ENCODE assay signal across 1 cellular context in the genomic region with DNA sequence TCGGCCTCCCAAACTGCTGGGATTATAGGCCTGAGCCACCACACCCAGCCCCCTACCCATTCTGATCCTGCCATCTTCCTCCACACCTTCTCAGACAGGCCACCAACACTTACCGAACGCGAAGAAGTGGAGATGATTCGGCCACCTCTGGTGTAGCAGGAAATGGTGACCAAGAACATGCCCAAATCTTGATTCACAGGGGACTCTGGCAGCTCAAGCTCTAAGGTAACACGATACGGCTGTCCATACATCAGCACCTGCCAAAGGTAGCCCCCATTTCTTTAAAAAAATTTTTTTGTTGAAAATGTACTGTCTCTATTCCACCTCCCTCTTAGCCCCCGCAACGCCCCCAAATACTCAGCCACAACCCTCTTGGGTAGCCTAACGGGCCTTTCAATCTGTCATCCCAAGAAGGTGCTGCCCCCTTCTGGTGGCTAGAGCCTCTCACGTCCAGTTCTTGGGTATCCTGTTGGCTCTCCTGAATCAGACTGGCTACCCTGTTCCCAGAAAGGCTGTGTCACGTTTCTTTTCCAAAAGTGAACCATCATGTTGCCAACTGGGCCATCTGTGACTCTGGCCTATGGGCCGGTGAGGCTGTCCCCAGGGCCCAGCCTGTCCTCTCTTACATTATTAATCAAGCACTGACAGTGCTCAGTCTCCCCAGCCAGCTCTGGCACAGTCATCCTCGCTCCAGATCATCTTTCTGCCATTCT.
TF ChIP-seq lines count a peak whose summit lies in the region.

No MANE protein-coding gene starts in this region.

TF ChIP-seq in HepG2, 621 proteins besides CTCF, POLR2A, EP300 and RAD21 (continues in another document):
- TF ChIP-seq ZNF501 (CRISPR knock-in tag; IDR thresholded peaks at IDR 0.05) (peak; percentile 44; the same call in 1 of the 2 replicates), RELA (CRISPR knock-in tag; IDR thresholded peaks at IDR 0.05) (no peak), ZBTB38 (CRISPR knock-in tag; IDR thresholded peaks at IDR 0.05) (0 out of 2 replicates have a peak, but pooled peaks have one; percentile 32), ATM (IDR thresholded peaks at IDR 0.05; ENCODE audit: borderline replicate concordance) (no peak), ZNF510 (CRISPR knock-in tag; IDR thresholded peaks at IDR 0.05; ENCODE audit: low read depth) (0 out of 2 replicates have a peak, but pooled peaks have one; percentile 30), MAFG (CRISPR knock-in tag; IDR thresholded peaks at IDR 0.05) (no peak), RNF219 (CRISPR knock-in tag; IDR thresholded peaks at IDR 0.05) (no peak), IRF2 (CRISPR knock-in tag; IDR thresholded peaks at IDR 0.05) (no peak), MAX (IDR thresholded peaks at IDR 0.05) (no peak), XRCC5 (optimal IDR thresholded peaks at IDR 0.05; ENCODE audit: low read length) (peak; percentile 50), NAIF1 (CRISPR knock-in tag; IDR thresholded peaks at IDR 0.05; ENCODE audit: borderline replicate concordance) (no peak), ARID5B (CRISPR knock-in tag; IDR thresholded peaks at IDR 0.05) (no peak), SPEN (CRISPR knock-in tag; IDR thresholded peaks at IDR 0.05; ENCODE audit: low read depth) (no peak), NRL (CRISPR knock-in tag; IDR thresholded peaks at IDR 0.05; ENCODE audit: borderline replicate concordance) (no peak), ZSCAN29 (CRISPR knock-in tag; conservative IDR thresholded peaks at IDR 0.05) (no peak), ZNF674 (CRISPR knock-in tag; IDR thresholded peaks at IDR 0.05; ENCODE audit: low read depth) (no peak), IKZF1 (IDR thresholded peaks at IDR 0.05) (no peak), HOMEZ (CRISPR knock-in tag; IDR thresholded peaks at IDR 0.05; ENCODE audit: low read depth) (no peak), ZFP37 (CRISPR knock-in tag; IDR thresholded peaks at IDR 0.05; ENCODE audit: borderline replicate concordance) (no peak), ZSCAN30 (CRISPR knock-in tag; IDR thresholded peaks at IDR 0.05) (no peak), NFIC (IDR thresholded peaks at IDR 0.05; ENCODE audit: low read length) (no peak), JUNB (CRISPR knock-in tag; IDR thresholded peaks at IDR 0.05; ENCODE audit: borderline replicate concordance) (no peak), PATZ1 (CRISPR knock-in tag; IDR thresholded peaks at IDR 0.05) (peak; percentile 35; the same call in 1 of the 2 replicates), ZNF670 (CRISPR knock-in tag; IDR thresholded peaks at IDR 0.05; ENCODE audit: borderline replicate concordance) (no peak)
- TF ChIP-seq, protein P1, sequence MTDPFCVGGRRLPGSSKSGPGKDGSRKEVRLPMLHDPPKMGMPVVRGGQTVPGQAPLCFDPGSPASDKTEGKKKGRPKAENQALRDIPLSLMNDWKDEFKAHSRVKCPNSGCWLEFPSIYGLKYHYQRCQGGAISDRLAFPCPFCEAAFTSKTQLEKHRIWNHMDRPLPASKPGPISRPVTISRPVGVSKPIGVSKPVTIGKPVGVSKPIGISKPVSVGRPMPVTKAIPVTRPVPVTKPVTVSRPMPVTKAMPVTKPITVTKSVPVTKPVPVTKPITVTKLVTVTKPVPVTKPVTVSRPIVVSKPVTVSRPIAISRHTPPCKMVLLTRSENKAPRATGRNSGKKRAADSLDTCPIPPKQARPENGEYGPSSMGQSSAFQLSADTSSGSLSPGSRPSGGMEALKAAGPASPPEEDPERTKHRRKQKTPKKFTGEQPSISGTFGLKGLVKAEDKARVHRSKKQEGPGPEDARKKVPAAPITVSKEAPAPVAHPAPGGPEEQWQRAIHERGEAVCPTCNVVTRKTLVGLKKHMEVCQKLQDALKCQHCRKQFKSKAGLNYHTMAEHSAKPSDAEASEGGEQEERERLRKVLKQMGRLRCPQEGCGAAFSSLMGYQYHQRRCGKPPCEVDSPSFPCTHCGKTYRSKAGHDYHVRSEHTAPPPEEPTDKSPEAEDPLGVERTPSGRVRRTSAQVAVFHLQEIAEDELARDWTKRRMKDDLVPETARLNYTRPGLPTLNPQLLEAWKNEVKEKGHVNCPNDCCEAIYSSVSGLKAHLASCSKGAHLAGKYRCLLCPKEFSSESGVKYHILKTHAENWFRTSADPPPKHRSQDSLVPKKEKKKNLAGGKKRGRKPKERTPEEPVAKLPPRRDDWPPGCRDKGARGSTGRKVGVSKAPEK (CRISPR knock-in tag; IDR thresholded peaks at IDR 0.05; ENCODE audit: borderline replicate concordance), result no peak
- TF ChIP-seq, protein P2, sequence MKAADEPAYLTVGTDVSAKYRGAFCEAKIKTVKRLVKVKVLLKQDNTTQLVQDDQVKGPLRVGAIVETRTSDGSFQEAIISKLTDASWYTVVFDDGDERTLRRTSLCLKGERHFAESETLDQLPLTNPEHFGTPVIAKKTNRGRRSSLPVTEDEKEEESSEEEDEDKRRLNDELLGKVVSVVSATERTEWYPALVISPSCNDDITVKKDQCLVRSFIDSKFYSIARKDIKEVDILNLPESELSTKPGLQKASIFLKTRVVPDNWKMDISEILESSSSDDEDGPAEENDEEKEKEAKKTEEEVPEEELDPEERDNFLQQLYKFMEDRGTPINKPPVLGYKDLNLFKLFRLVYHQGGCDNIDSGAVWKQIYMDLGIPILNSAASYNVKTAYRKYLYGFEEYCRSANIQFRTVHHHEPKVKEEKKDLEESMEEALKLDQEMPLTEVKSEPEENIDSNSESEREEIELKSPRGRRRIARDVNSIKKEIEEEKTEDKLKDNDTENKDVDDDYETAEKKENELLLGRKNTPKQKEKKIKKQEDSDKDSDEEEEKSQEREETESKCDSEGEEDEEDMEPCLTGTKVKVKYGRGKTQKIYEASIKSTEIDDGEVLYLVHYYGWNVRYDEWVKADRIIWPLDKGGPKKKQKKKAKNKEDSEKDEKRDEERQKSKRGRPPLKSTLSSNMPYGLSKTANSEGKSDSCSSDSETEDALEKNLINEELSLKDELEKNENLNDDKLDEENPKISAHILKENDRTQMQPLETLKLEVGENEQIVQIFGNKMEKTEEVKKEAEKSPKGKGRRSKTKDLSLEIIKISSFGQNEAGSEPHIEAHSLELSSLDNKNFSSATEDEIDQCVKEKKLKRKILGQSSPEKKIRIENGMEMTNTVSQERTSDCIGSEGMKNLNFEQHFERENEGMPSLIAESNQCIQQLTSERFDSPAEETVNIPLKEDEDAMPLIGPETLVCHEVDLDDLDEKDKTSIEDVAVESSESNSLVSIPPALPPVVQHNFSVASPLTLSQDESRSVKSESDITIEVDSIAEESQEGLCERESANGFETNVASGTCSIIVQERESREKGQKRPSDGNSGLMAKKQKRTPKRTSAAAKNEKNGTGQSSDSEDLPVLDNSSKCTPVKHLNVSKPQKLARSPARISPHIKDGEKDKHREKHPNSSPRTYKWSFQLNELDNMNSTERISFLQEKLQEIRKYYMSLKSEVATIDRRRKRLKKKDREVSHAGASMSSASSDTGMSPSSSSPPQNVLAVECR (CRISPR knock-in tag; IDR thresholded peaks at IDR 0.05; ENCODE audit: borderline replicate concordance), result peak; percentile 25; the same call in 1 of the 2 replicates
